In the genomic region with DNA sequence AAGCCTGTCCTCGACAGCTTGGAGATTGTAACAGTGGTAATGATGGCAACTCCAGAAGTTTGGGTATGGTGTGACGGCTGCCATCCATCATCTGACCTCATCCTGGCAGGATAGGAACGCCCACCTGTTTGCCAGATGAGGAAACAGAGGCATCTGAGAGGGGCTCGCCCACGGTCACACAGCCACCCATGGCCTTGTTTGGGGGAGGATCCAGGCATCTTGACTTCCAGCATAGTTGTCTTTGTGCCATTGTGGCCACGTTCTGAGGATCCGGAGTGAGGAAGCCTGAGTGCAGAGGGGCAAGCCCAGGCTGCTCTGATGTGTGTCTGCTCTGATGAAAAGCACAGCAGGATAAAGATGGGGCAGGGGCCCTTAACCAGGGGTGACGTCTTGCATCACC, we compare ENCODE assay signal across 20 cellular contexts. TPM values are rescaled to one million over a fixed set of nuclear protein-coding genes. Genes with fewer than 3 reads are reported as not detected.
DNase-seq lines count a peak whose midpoint lies in the region; ATAC-seq and TF ChIP-seq lines count a peak whose summit lies in the region.
"Had no signal": no experiment of that assay in that cellular context is flagged by ENCODE, and none has a peak within 500 bp of the region (broad histone marks: within the 10 kb centered on the region; RNA-seq: fewer than 3 reads in every experiment).

No MANE protein-coding gene starts in this region.

- DNase-seq in AG10803 (ENCODE audit: low read depth) (peak; percentile 12), NCI-H69 (lab: John Stamatoyannopoulos, UW) (peak; percentile 57), gastrocnemius medialis (no peak), GM19240 (ENCODE audit: insufficient read length, low spot score) (no peak), NOMO-1 treated with DMSO at 0.1 percent for 48 hours (lab: John Stamatoyannopoulos, UW; ENCODE audit: unreplicated experiment) (no peak), A673 (ENCODE audit: low spot score) (no peak)
- DNase-seq: activated CD4-positive, alpha-beta memory T cell treated with anti-CD3 and anti-CD28 coated beads, Interleukin-2, amount 10 ng/mL, durations not matched to agents 7 days and 5 days; activated naive CD4-positive, alpha-beta T cell treated with anti-CD3 and anti-CD28 coated beads for 36 hours; activated T-cell treated with anti-CD3 and anti-CD28 coated beads for 4 hours; DMS79; effector memory CD8-positive, alpha-beta T cell; head of caudate nucleus; NCI-H1694 treated with DMSO at 0.1 percent for 48 hours; NCI-H345 had no signal

- H3K36me3 ChIP-seq in gastroesophageal sphincter (peaks cover 0 to 7% of the 10 kb centered on the region in 2 donors), gastrocnemius medialis (no peaks in the 10 kb centered on the region), A673 (ENCODE audit: insufficient read depth, low read length, poor library complexity, severe bottlenecking) (no peaks in the 10 kb centered on the region)
- H3K36me3 ChIP-seq: SJSA1, thyroid gland had no signal

- H3K4me3 ChIP-seq in AG10803 (ENCODE audit: low read length): no peak overlapping the region
- no peak overlapping the region for H3K4me3 ChIP-seq in gastroesophageal sphincter
- no peak overlapping the region for H3K4me3 ChIP-seq in gastrocnemius medialis
- H3K4me3 ChIP-seq in A673 (ENCODE audit: low read depth, low read length, poor library complexity, severe bottlenecking): no peak overlapping the region
- H3K4me3 ChIP-seq: SJSA1, thyroid gland had no signal

- TF ChIP-seq CTCF in AG10803 (conservative IDR thresholded peaks at IDR 0.05; ENCODE audit: low read length) (no peak), gastroesophageal sphincter (IDR thresholded peaks at IDR 0.05) (no peak), gastrocnemius medialis (IDR thresholded peaks at IDR 0.05 in 4 of 5, conservative IDR thresholded peaks at IDR 0.05 in 1 of 5) (no peak), A673 (conservative IDR thresholded peaks at IDR 0.05; ENCODE audit: low read depth, low read length) (no peak)

- CTCF ChIA-PET in A673 (lab: Charles Lee): no interaction called here

- in situ Hi-C loops in gastrocnemius medialis (cut with MboI; ENCODE audit: low sequenced_read_pairs in 4 of 4): no loop called here

- WGBS in gastroesophageal sphincter (ENCODE audit: low coverage in 1 of 2), 2 donors: 58 to 69% methylated on average over 2 to 5 of the region's 8 CpGs

- ATAC-seq in gastroesophageal sphincter (no peak), gastrocnemius medialis (no peak), GM19351 (IDR thresholded peaks at IDR 0.05; ENCODE audit: unreplicated experiment) (no peak)
- ATAC-seq: effector memory CD8-positive, alpha-beta T cell; WTC11 had no signal

- POLR2A ChIA-PET in A673 (lab: Charles Lee; ENCODE audit: low non-redundant PET): no interaction called here

- H3K4me1 ChIP-seq in gastroesophageal sphincter (peaks cover 0 to 34% (median 18%) of the 10 kb centered on the region in 3 donors), gastrocnemius medialis (peaks cover 13 to 15% of the 10 kb centered on the region in 2 donors), A673 (ENCODE audit: insufficient read depth, low read length, poor library complexity, severe bottlenecking) (no peaks in the 10 kb centered on the region)
- H3K4me1 ChIP-seq: SJSA1 had no signal

- BruUV-seq in A673 (replicated peaks; lab: Mats Ljungman, UMichigan): no TSS peak

- TF ChIP-seq POLR2A in gastroesophageal sphincter (IDR thresholded peaks at IDR 0.05) (no peak), gastrocnemius medialis (IDR thresholded peaks at IDR 0.05) (no peak)

- no peaks in the 10 kb centered on the region for H3K27me3 ChIP-seq in gastroesophageal sphincter
- no peaks in the 10 kb centered on the region for H3K27me3 ChIP-seq in gastrocnemius medialis
- no peaks in the 10 kb centered on the region for H3K27me3 ChIP-seq in A673 (replicated peaks; ENCODE audit: insufficient read depth, low read depth, low read length, poor library complexity)
- H3K27me3 ChIP-seq: SJSA1, thyroid gland had no signal

- no peak for TF ChIP-seq EP300 in gastroesophageal sphincter (IDR thresholded peaks at IDR 0.05)

- peak overlapping the region in 3 of 4 donors; percentile 58 to 64 (median 60) for H3K27ac ChIP-seq in gastroesophageal sphincter
- H3K27ac ChIP-seq in gastrocnemius medialis: peak overlapping the region; percentile 52 to 65 (median 60)
- H3K27ac ChIP-seq in A673 (ENCODE audit: low read depth, low read length, poor library complexity, severe bottlenecking): no peak overlapping the region
- H3K27ac ChIP-seq: SJSA1 had no signal

- intact Hi-C loops in gastrocnemius medialis (cut with DNase I; ENCODE audit: low total_unique reads): no loop called here
- intact Hi-C loops in A673 (cut with micrococcal nuclease; ENCODE audit: unreplicated experiment): no loop called here

- H3K9me3 ChIP-seq in gastroesophageal sphincter (no peaks in the 10 kb centered on the region), gastrocnemius medialis (no peaks in the 10 kb centered on the region), A673 (ENCODE audit: low read depth, low read length, poor library complexity, severe bottlenecking) (no peaks in the 10 kb centered on the region)
- H3K9me3 ChIP-seq: SJSA1, thyroid gland had no signal

RNA-seq across cellular contexts. Expression of a gene that starts 58.6 kb away (rescaled TPM):
- total RNA-seq in gastroesophageal sphincter: 10 to 100 TPM; 16.1 to 18.7 (median 17.3) TPM
- total RNA-seq in gastrocnemius medialis: 1 to 10 TPM; 4.4 to 8.4 (median 5.2) TPM
- not detected in 2 replicates for total RNA-seq in A673 (2021)
- total RNA-seq: activated naive CD4-positive, alpha-beta T cell treated with anti-CD3 and anti-CD28 coated beads for 36 hours; PC-3; SJSA1 had no signal

Comparison
In these comparisons a context has a peak if more than half of its experiments do, and no peak if none do; other contexts are left out.
1. DNase-seq: peak in AG10803 (single experiment) and NCI-H69 (single experiment); none in gastrocnemius medialis (0 of 2), GM19240 (single experiment), NOMO-1 treated with DMSO at 0.1 percent for 48 hours (single experiment) and A673 (single experiment).